ENCODE assay signal across 8 cellular contexts in genomic region chr2:88623831-88624465, GRCh38. TPM values are rescaled to one million over a fixed set of nuclear protein-coding genes. Genes with fewer than 3 reads are reported as not detected.
DNase-seq lines count a peak whose midpoint lies in the region; ATAC-seq and TF ChIP-seq lines count a peak whose summit lies in the region.
"Not testable (repeated sequence)": the region's sequence is repeated elsewhere in the genome, so short reads cannot be mapped to it uniquely, and the experiment has no call there.

No MANE protein-coding gene starts in this region.

- TF ChIP-seq EP300 in neural cell (conservative IDR thresholded peaks at IDR 0.05; ENCODE audit: poor library complexity, severe bottlenecking), result not testable (repeated sequence)

- not testable (repeated sequence) for H3K27me3 ChIP-seq in BLaER1 treated with 17β-estradiol and CSF1 and Interleukin-3, amounts not matched to agents 10 nM and 100 nM; HUES6 (ENCODE audit: control insufficient read depth, insufficient read depth, low read length); OCI-LY1 (ENCODE audit: insufficient read depth, low read length); body of pancreas; iPS-18a (ENCODE audit: control insufficient read depth, insufficient read depth, low read length); neural cell (ENCODE audit: insufficient read depth, low read depth, low read length); vagina

- 65 to 71% methylated on average over 11 of the region's 11 CpGs for WGBS in body of pancreas, 2 donors

- H2AFZ ChIP-seq in OCI-LY1 (ENCODE audit: low read length); neural cell (ENCODE audit: low read depth, low read length): not testable (repeated sequence)

- H3K36me3 ChIP-seq in BLaER1 treated with 17β-estradiol and CSF1 and Interleukin-3, amounts not matched to agents 10 nM and 100 nM, result peaks cover 0 to 13% (median 0%) of the 10 kb centered on the region in 11 experiments; a peak in 4 of 22 replicates
- H3K36me3 ChIP-seq in HUES6 (ENCODE audit: control insufficient read depth, insufficient read depth, low read length); OCI-LY1 (ENCODE audit: insufficient read depth, low read length); body of pancreas (replicated peaks in 1 of 2; ENCODE audit: insufficient read depth in 1 of 2, low read depth in 2 of 2); iPS-18a (ENCODE audit: control insufficient read depth, low read depth, low read length); neural cell (ENCODE audit: insufficient read depth, low read length); vagina: not testable (repeated sequence)

- H3K4me2 ChIP-seq in BLaER1 treated with 17β-estradiol and CSF1 and Interleukin-3, amounts not matched to agents 10 nM and 100 nM, result peak overlapping the region; percentile 77 to 96 (median 93)
- peak overlapping the region; percentile 82 for H3K4me2 ChIP-seq in OCI-LY1 (ENCODE audit: low read length)
- H3K4me2 ChIP-seq in neural cell (ENCODE audit: low read length), result not testable (repeated sequence)

- not testable (repeated sequence) for H3F3A ChIP-seq in OCI-LY1 (ENCODE audit: insufficient read depth, low read length); neural cell (ENCODE audit: insufficient read depth, low read length, poor library complexity, severe bottlenecking)

- H3K9me3 ChIP-seq in BLaER1 treated with 17β-estradiol and CSF1 and Interleukin-3, amounts not matched to agents 10 nM and 100 nM (replicated peaks in 1 of 11); HUES6 (ENCODE audit: control insufficient read depth, insufficient read depth, low read depth, low read length); OCI-LY1 (ENCODE audit: low read length); body of pancreas; iPS-18a (ENCODE audit: control insufficient read depth, low read depth, low read length); neural cell (ENCODE audit: low read length); vagina: not testable (repeated sequence)

- H3K9me2 ChIP-seq in OCI-LY1 (ENCODE audit: low read depth, low read length); neural cell (ENCODE audit: insufficient read depth, low read length): not testable (repeated sequence)

- not testable (repeated sequence) for DNase-seq in GM12864 (ENCODE audit: low read depth); body of pancreas; vagina (ENCODE audit: extremely low spot score in 2 of 2)

- ATAC-seq in body of pancreas, result not testable (repeated sequence)

- TF ChIP-seq RAD21 in neural cell (conservative IDR thresholded peaks at IDR 0.05), result not testable (repeated sequence)

- peaks cover 73% of the 10 kb centered on the region for H3K79me2 ChIP-seq in OCI-LY1 (ENCODE audit: insufficient read depth, low read length)
- peaks cover 47% of the 10 kb centered on the region for H3K79me2 ChIP-seq in neural cell (replicated peaks; ENCODE audit: insufficient read depth, low read length)

- peak overlapping the region in 5 of 10 experiments; percentile 86 to 95 (median 90); a peak in 7 of 20 replicates for H3K4me3 ChIP-seq in BLaER1 treated with 17β-estradiol and CSF1 and Interleukin-3, amounts not matched to agents 10 nM and 100 nM
- H3K4me3 ChIP-seq in GM12864 (ENCODE audit: low read depth, low read length) (peak overlapping the region; percentile 99), HUES6 (ENCODE audit: low read depth, low read length) (peak overlapping the region; percentile 49), OCI-LY1 (ENCODE audit: low read depth, low read length, poor library complexity, severe bottlenecking) (peak overlapping the region; percentile 83), iPS-18a (ENCODE audit: low read length) (peak overlapping the region; percentile 9), neural cell (ENCODE audit: low read length) (peak overlapping the region; percentile 90)
- not testable (repeated sequence) for H3K4me3 ChIP-seq in body of pancreas, vagina

- H3K27ac ChIP-seq in BLaER1 treated with 17β-estradiol and CSF1 and Interleukin-3, amounts not matched to agents 10 nM and 100 nM, result peak overlapping the region in 1 of 11 experiments; percentile 4; a peak in 1 of 22 replicates
- H3K27ac ChIP-seq in HUES6 (ENCODE audit: low read depth, low read length); iPS-18a (ENCODE audit: low read length); neural cell (ENCODE audit: low read length): not testable (repeated sequence)
- H3K27ac ChIP-seq in OCI-LY1 (ENCODE audit: low read depth, low read length, poor library complexity, severe bottlenecking) (peak overlapping the region; percentile 60), body of pancreas (peak overlapping the region; percentile 59 to 98 (median 82)), vagina (peak overlapping the region; percentile 99)

- peaks cover 28 to 69% (median 54%) of the 10 kb centered on the region in 10 experiments for H3K4me1 ChIP-seq in BLaER1 treated with 17β-estradiol and CSF1 and Interleukin-3, amounts not matched to agents 10 nM and 100 nM
- H3K4me1 ChIP-seq in HUES6 (ENCODE audit: control insufficient read depth, insufficient read depth, low read length), result peaks cover 31% of the 10 kb centered on the region
- H3K4me1 ChIP-seq in OCI-LY1 (ENCODE audit: insufficient read depth, low read length, severe bottlenecking), result peaks cover 79% of the 10 kb centered on the region
- peaks cover 56% of the 10 kb centered on the region for H3K4me1 ChIP-seq in body of pancreas
- H3K4me1 ChIP-seq in iPS-18a (ENCODE audit: control insufficient read depth, low read depth, low read length), result peaks cover 23% of the 10 kb centered on the region
- H3K4me1 ChIP-seq in vagina, result peaks cover 70% of the 10 kb centered on the region

- not testable (repeated sequence) for TF ChIP-seq POLR2A in body of pancreas (IDR thresholded peaks at IDR 0.05); vagina (IDR thresholded peaks at IDR 0.05)

- not testable (repeated sequence) for TF ChIP-seq CTCF in GM12864 (IDR thresholded peaks at IDR 0.05; ENCODE audit: low read depth, low read length, missing control alignments); OCI-LY1 (IDR thresholded peaks at IDR 0.05; ENCODE audit: low read length); body of pancreas (IDR thresholded peaks at IDR 0.05); neural cell (IDR thresholded peaks at IDR 0.05; ENCODE audit: poor library complexity, severe bottlenecking); vagina (IDR thresholded peaks at IDR 0.05)

- intact Hi-C loops in body of pancreas (cut with DNase I); vagina (cut with DNase I): not testable (repeated sequence)

- H4K20me1 ChIP-seq in BLaER1 treated with 17β-estradiol and CSF1 and Interleukin-3, amounts not matched to agents 10 nM and 100 nM, result peaks cover 6 to 37% (median 15%) of the 10 kb centered on the region in 11 experiments; a peak in 15 of 22 replicates
- H4K20me1 ChIP-seq in OCI-LY1 (ENCODE audit: insufficient read depth, low read length); neural cell (ENCODE audit: insufficient read depth): not testable (repeated sequence)

- H3K9ac ChIP-seq in BLaER1 treated with 17β-estradiol and CSF1 and Interleukin-3, amounts not matched to agents 10 nM and 100 nM, result peak overlapping the region in 9 of 11 experiments; percentile 7 to 91 (median 86); a peak in 11 of 22 replicates
- H3K9ac ChIP-seq in HUES6 (ENCODE audit: low read length); iPS-18a (ENCODE audit: low read length); neural cell (ENCODE audit: low read length): not testable (repeated sequence)
- H3K9ac ChIP-seq in OCI-LY1 (ENCODE audit: low read length), result peak overlapping the region; percentile 96

RNA-seq across cellular contexts. Expression of gene EIF2AK3, which starts 3.3 kb away (rescaled TPM):
- total RNA-seq in body of pancreas (10 to 100 TPM; 42.5 to 43.6 TPM), vagina (19.6 TPM)
- polyA plus RNA-seq in neural cell, result 21.0 and 23.2 TPM in 2 replicates
- polyA minus RNA-seq in neural cell, result 44.0 and 45.5 TPM in 2 replicates
